16 cellular contexts compared by ENCODE assay signal in the genomic region with DNA sequence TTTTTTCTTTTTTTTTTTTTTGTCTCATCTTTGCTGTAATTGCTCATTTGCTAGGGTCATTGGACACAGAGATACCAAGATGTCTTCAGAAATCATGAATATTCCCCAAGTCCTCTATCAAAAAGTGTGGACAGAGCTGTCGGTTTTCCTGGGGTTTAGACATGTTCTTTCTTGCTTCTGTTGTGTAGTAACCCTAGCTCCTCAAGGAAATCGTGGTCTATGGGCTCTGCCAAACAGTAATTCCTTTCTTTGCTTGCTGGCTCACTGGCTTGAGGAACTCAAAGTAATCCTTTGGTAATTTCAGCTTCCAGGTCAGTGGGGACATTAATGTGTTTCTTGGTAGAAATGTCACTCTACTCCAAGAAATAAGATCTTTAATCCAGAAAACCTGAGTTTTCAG.
"Had no signal": no experiment of that assay in that cellular context is flagged by ENCODE, and none has a peak within 500 bp of the region (broad histone marks: within the 10 kb centered on the region; RNA-seq: fewer than 3 reads in every experiment).

No MANE protein-coding gene starts in this region.

- DNase-seq: activated B cell treated with CpG ODN at 0.5 μM for 24 hours; activated CD4-positive, alpha-beta T cell treated with anti-CD3 and anti-CD28 coated beads, Interleukin-2, amount 50 U/mL, for 1 hour; activated CD8-positive, alpha-beta memory T cell treated with anti-CD3 and anti-CD28 coated beads for 24 hours; activated naive CD8-positive, alpha-beta T cell treated with anti-CD3 and anti-CD28 coated beads for 36 hours; endodermal cell; foreskin fibroblast; head of caudate nucleus; left colon; mucosa of descending colon; natural killer cell; retina; stimulated activated CD4-positive, alpha-beta T cell treated with anti-CD3 and anti-CD28 coated beads, Interleukin-2, amount 100 ng/mL, for 48 hours; T-helper 17 cell had no signal

- H3K27me3 ChIP-seq: neutrophil had no signal

- H3K9me3 ChIP-seq: mucosa of descending colon, neutrophil had no signal

- FAIRE-seq: TTC549 had no signal

- H3K36me3 ChIP-seq: neutrophil had no signal

- H3K27ac ChIP-seq: neutrophil had no signal

- ATAC-seq: left colon; mucosa of descending colon; natural killer cell; stimulated activated memory B cell treated with anti-CD40 and anti-IgM and Interleukin-4, amounts not matched to agents 10 μg/mL and 1 μg/mL and 100 μg/mL, for 72 hours; T-helper 17 cell had no signal

- H3K4me3 ChIP-seq: mucosa of descending colon had no signal
